8 cellular contexts compared by ENCODE assay signal in the genomic region with DNA sequence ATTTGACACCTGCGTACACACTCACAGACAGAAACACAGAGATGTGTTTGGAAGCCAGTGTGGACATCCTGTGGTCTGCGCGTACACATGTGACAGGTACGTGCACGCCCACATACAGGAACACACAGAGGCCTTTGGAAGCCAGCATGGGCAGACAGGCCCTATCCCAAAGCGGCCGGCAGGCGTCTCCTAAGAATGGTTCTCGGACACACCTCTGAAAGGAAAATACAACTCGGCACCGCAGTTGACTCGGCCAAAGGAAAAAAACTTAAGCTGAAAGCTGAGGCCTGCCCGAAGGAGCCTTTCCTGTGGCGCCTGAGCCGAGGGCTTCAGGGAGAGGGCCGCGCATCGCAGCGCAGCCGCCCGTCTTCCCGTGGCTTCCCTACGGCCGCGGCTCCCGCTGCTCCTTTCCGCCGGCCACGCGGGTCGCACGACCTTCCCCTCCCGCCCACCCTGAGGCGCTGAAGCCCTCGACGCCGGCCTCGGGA. TPM values are rescaled to one million over a fixed set of nuclear protein-coding genes. Genes with fewer than 3 reads are reported as not detected.
DNase-seq lines count a peak whose midpoint lies in the region; ATAC-seq and TF ChIP-seq lines count a peak whose summit lies in the region.

No MANE protein-coding gene starts in this region.

- POLR2A ChIA-PET in HCT116 (lab: Charles Lee) = no interaction called here

- DNase-seq in GF-D8 (lab: John Stamatoyannopoulos, UW) (peak; percentile 53), HCT116 (ENCODE audit: low read depth, low spot score) (peak; percentile 62), NCI-H1092 treated with DMSO at 0.1 percent for 48 hours (lab: John Stamatoyannopoulos, UW) (peak; percentile 60), cerebellum (ENCODE audit: low spot score) (peak; percentile 17), left lobe of liver (ENCODE audit: low spot score) (peak; percentile 67)
- peak; percentile 10 for DNase-seq in stimulated activated CD4-positive, alpha-beta T cell treated with anti-CD3 and anti-CD28 coated beads, Interleukin-2, amount 100 ng/mL, for 4 hours (ENCODE audit: low read depth)
- DNase-seq in effector CD8-positive, alpha-beta T cell (lab: John Stamatoyannopoulos, UW) = no peak

- no peaks in the 10 kb centered on the region for H3K9me2 ChIP-seq in HCT116 (ENCODE audit: insufficient read depth)

- TF ChIP-seq POLR2A in HCT116 (IDR thresholded peaks at IDR 0.05; ENCODE audit: borderline replicate concordance, extremely low read depth, insufficient read depth, insufficient read length) = no peak

- H3K36me3 ChIP-seq in HCT116 (ENCODE audit: control insufficient read depth in 1 of 2, insufficient read depth in 2 of 2, low read length in 2 of 2) = peaks cover 2 to 6% of the 10 kb centered on the region in 2 experiments; a peak in 2 of 4 replicates

- ATAC-seq in HCT116 (peak; percentile 59), left lobe of liver (peak; percentile 50)

- no peaks in the 10 kb centered on the region for H3K27me3 ChIP-seq in HCT116 (ENCODE audit: insufficient read depth, low read length)

- peak; percentile 42 for TF ChIP-seq RAD21 in HCT116 (IDR thresholded peaks at IDR 0.05; ENCODE audit: low read depth)

- intact Hi-C loops in HCT116 (cut with micrococcal nuclease) = loop anchor here (1.0 to 10.0 kb wide), 2 partner anchors 144 to 463 kb away; no protein-coding TSS in a partner anchor

- peak overlapping the region; percentile 90 for H3K4me2 ChIP-seq in HCT116 (ENCODE audit: low read length)

- H3K9ac ChIP-seq in HCT116 (ENCODE audit: low read length) = peak overlapping the region; percentile 86

- peaks cover 78% of the 10 kb centered on the region for H3K79me2 ChIP-seq in HCT116 (ENCODE audit: insufficient read depth, low read length)

- H3K4me1 ChIP-seq in HCT116 (ENCODE audit: control insufficient read depth in 1 of 2, insufficient read depth in 2 of 2, low read length in 2 of 2) = peaks cover 5 to 16% of the 10 kb centered on the region in 2 experiments; a peak in 3 of 4 replicates

- H2AFZ ChIP-seq in HCT116 (ENCODE audit: low read depth, low read length, poor library complexity, severe bottlenecking) = no peak overlapping the region

- H3K27ac ChIP-seq in HCT116 (ENCODE audit: low read depth, low read length) (0 out of 2 replicates have a peak overlapping the region, but pooled peaks have one; percentile 63), VCaP (peak overlapping the region; percentile 83)

- BruUV-seq in HCT116 (replicated peaks; lab: Mats Ljungman, UMichigan) = no TSS peak

- RAD21 ChIA-PET in HCT116 (lab: Charles Lee; ENCODE audit: low non-redundant PET in 1 of 2, low total read pairs in 2 of 2, uncharacterized antibody in 2 of 2, unreplicated experiment in 2 of 2) = no interaction called here

- CTCF ChIA-PET in HCT116 (lab: Charles Lee) = interaction anchor here (1.0 to 2.8 kb wide), 2 partner anchors 144 to 222 kb away, joined by 4 to 9 read pairs; no protein-coding TSS in a partner anchor

- no peaks in the 10 kb centered on the region for H3K9me3 ChIP-seq in HCT116 (ENCODE audit: control insufficient read depth in 1 of 2, insufficient read depth in 1 of 2, low read depth in 1 of 2, low read length in 2 of 2)

- H3K4me3 ChIP-seq in HCT116 (replicated peaks in 1 of 2; ENCODE audit: low read depth in 1 of 2, low read length in 2 of 2) = peak overlapping the region; percentile 89 to 95

- H4K20me1 ChIP-seq in HCT116 (ENCODE audit: insufficient read depth) = no peaks in the 10 kb centered on the region

- peak; percentile 25 to 61 (median 48); a peak in 4 of 6 replicates for TF ChIP-seq CTCF in HCT116 (IDR thresholded peaks at IDR 0.05 in 2 of 3, conservative IDR thresholded peaks at IDR 0.05 in 1 of 3; ENCODE audit: borderline replicate concordance in 1 of 3, insufficient read depth in 1 of 3, low read depth in 2 of 3, low read length in 2 of 3)
- TF ChIP-seq CTCF in VCaP (conservative IDR thresholded peaks at IDR 0.05) = peak; percentile 58

TF ChIP-seq in HCT116, 20 proteins besides CTCF, POLR2A, EP300 and RAD21:
- no peak for TF ChIP-seq ZFX (IDR thresholded peaks at IDR 0.05)
- no peak for TF ChIP-seq SP1 (IDR thresholded peaks at IDR 0.05; ENCODE audit: low read depth)
- TF ChIP-seq ELF1 (IDR thresholded peaks at IDR 0.05; ENCODE audit: borderline replicate concordance, low read depth) = no peak
- no peak for TF ChIP-seq FOSL1 (IDR thresholded peaks at IDR 0.05; ENCODE audit: low read depth)
- TF ChIP-seq TCF7L2 (IDR thresholded peaks at IDR 0.05; ENCODE audit: borderline replicate concordance, extremely low read depth, insufficient read depth, insufficient read length) = no peak
- TF ChIP-seq, protein P1, sequence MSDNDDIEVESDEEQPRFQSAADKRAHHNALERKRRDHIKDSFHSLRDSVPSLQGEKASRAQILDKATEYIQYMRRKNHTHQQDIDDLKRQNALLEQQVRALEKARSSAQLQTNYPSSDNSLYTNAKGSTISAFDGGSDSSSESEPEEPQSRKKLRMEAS (IDR thresholded peaks at IDR 0.05) = peak; percentile 88
- TF ChIP-seq CEBPB (IDR thresholded peaks at IDR 0.05; ENCODE audit: low read depth) = no peak
- TF ChIP-seq EZH2 (IDR thresholded peaks at IDR 0.05) = no peak
- TF ChIP-seq, protein P2, sequence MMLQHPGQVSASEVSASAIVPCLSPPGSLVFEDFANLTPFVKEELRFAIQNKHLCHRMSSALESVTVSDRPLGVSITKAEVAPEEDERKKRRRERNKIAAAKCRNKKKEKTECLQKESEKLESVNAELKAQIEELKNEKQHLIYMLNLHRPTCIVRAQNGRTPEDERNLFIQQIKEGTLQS (IDR thresholded peaks at IDR 0.05) = no peak
- TF ChIP-seq CBX3 (IDR thresholded peaks at IDR 0.05; ENCODE audit: low read depth) = no peak
- TF ChIP-seq POLR2AphosphoS5 (IDR thresholded peaks at IDR 0.05; ENCODE audit: low read depth, low read length) = peak; percentile 27; the same call in 1 of the 2 replicates
- peak; percentile 84 for TF ChIP-seq SIN3A (IDR thresholded peaks at IDR 0.05; ENCODE audit: low read depth)
- TF ChIP-seq JUND (IDR thresholded peaks at IDR 0.05) = no peak
- no peak for TF ChIP-seq YY1 (IDR thresholded peaks at IDR 0.05; ENCODE audit: extremely low read depth, insufficient replicate concordance, low read depth, low read length)
- no peak for TF ChIP-seq SRF (IDR thresholded peaks at IDR 0.05; ENCODE audit: low read depth)
- TF ChIP-seq EGR1 (IDR thresholded peaks at IDR 0.05; ENCODE audit: low read depth) = peak; percentile 76
- TF ChIP-seq REST (IDR thresholded peaks at IDR 0.05; ENCODE audit: low read depth) = no peak
- TF ChIP-seq, protein P3, sequence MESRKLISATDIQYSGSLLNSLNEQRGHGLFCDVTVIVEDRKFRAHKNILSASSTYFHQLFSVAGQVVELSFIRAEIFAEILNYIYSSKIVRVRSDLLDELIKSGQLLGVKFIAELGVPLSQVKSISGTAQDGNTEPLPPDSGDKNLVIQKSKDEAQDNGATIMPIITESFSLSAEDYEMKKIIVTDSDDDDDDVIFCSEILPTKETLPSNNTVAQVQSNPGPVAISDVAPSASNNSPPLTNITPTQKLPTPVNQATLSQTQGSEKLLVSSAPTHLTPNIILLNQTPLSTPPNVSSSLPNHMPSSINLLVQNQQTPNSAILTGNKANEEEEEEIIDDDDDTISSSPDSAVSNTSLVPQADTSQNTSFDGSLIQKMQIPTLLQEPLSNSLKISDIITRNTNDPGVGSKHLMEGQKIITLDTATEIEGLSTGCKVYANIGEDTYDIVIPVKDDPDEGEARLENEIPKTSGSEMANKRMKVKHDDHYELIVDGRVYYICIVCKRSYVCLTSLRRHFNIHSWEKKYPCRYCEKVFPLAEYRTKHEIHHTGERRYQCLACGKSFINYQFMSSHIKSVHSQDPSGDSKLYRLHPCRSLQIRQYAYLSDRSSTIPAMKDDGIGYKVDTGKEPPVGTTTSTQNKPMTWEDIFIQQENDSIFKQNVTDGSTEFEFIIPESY (IDR thresholded peaks at IDR 0.05; ENCODE audit: extremely low read depth, insufficient replicate concordance, low read length) = no peak
- no peak for TF ChIP-seq EZH2phosphoT487 (IDR thresholded peaks at IDR 0.05; ENCODE audit: borderline replicate concordance)
- TF ChIP-seq ZNF274 (IDR thresholded peaks at IDR 0.05; ENCODE audit: low read depth, low read length) = no peak
TF ChIP-seq in HCT116: peak in this region for 4.

RNA-seq across cellular contexts. Expression of gene CEP43, which starts 1.4 kb away (rescaled TPM):
- 15.8 TPM for total RNA-seq in HCT116 (2021; ENCODE audit: unreplicated experiment)
- polyA plus RNA-seq in HCT116 (2012) = 5.9 and 8.4 TPM in 2 replicates
- 36.0 TPM for total RNA-seq in cerebellum
- total RNA-seq in left lobe of liver = 17.7 TPM

RNA-seq across cellular contexts. Expression of gene RNASET2, which starts 41.5 kb away (rescaled TPM):
- total RNA-seq in HCT116 (2021; ENCODE audit: unreplicated experiment) (32.8 TPM), cerebellum (15.4 TPM), left lobe of liver (22.3 TPM)
- 27.8 and 34.2 TPM in 2 replicates for polyA plus RNA-seq in HCT116 (2012)
